ENCODE assay signal across 9 cellular contexts in the genomic region with DNA sequence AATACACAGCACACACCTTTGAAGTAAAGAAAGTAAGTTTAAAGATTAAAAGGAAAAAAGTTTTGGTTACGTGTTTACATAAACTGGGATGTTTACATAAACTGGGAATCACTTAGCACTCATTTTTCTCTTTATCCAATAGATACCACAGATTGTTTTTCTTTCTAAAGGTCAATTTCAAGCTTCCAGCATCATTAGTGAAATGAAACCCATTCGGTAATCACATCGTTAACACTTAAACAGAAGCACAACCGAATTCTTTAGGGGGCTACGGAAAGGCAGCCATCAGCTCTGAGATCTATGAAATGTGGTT. TPM values are rescaled to one million over a fixed set of nuclear protein-coding genes. Genes with fewer than 3 reads are reported as not detected.
DNase-seq lines count a peak whose midpoint lies in the region; FAIRE-seq and TF ChIP-seq lines count a peak whose summit lies in the region.
"Had no signal": no experiment of that assay in that cellular context is flagged by ENCODE, and none has a peak within 500 bp of the region (broad histone marks: within the 10 kb centered on the region; RNA-seq: fewer than 3 reads in every experiment).

No MANE protein-coding gene starts in this region.

- H3K9me3 ChIP-seq in mesenchymal stem cell (ENCODE audit: control insufficient read depth, low read length) = peaks cover 4% of the 10 kb centered on the region
- no peaks in the 10 kb centered on the region for H3K9me3 ChIP-seq in thyroid gland

- H3K4me1 ChIP-seq in mesenchymal stem cell (ENCODE audit: control insufficient read depth, insufficient read depth, low read depth, low read length) = peaks cover 2% of the 10 kb centered on the region
- peaks cover 0 to 5% of the 10 kb centered on the region in 2 donors for H3K4me1 ChIP-seq in thyroid gland

- 13% methylated on average over 5 of the region's 5 CpGs for WGBS in mesenchymal stem cell
- WGBS in thyroid gland, 2 donors = 18% methylated on average over 5 of the region's 5 CpGs

- H2BK15ac ChIP-seq in mesenchymal stem cell (ENCODE audit: low read depth, poor library complexity, severe bottlenecking) = no peak overlapping the region

- peak overlapping the region; percentile 75 for H3K9ac ChIP-seq in mesenchymal stem cell (ENCODE audit: low read length)

- no peak for TF ChIP-seq POLR2A in thyroid gland (IDR thresholded peaks at IDR 0.05)

- CTCF ChIA-PET in activated naive CD4-positive, alpha-beta T cell treated with anti-CD3 and anti-CD28 coated beads for 36 hours (lab: Charles Lee) = interaction anchor here (0.7 to 0.8 kb wide), 2 partner anchors 10 to 248 kb away, joined by 3 read pairs; no protein-coding TSS in a partner anchor

- H3K36me3 Mint-ChIP-seq in activated naive CD4-positive, alpha-beta T cell treated with anti-CD3 and anti-CD28 coated beads for 36 hours (ENCODE audit: low read depth) = no peaks in the 10 kb centered on the region

- peak overlapping the region; percentile 1 for H2AFZ ChIP-seq in mesenchymal stem cell (ENCODE audit: low read depth, low read length)

- peaks cover 26% of the 10 kb centered on the region for H3K27me3 Mint-ChIP-seq in activated naive CD4-positive, alpha-beta T cell treated with anti-CD3 and anti-CD28 coated beads for 36 hours (ENCODE audit: low read depth)

- H3K18ac ChIP-seq in mesenchymal stem cell (ENCODE audit: low read depth in 1 of 2, low read length in 2 of 2) = no peak overlapping the region

- H2AK5ac ChIP-seq in mesenchymal stem cell (ENCODE audit: low read length, severe bottlenecking) = no peak overlapping the region

- FAIRE-seq in GM19239 (lab: Jason Lieb, UNC) = no peak

- H2BK12ac ChIP-seq in mesenchymal stem cell (ENCODE audit: low read length in 2 of 2) = no peak overlapping the region

- no peaks in the 10 kb centered on the region for H3K36me3 ChIP-seq in brain microvascular endothelial cell (replicated peaks)
- H3K36me3 ChIP-seq in mesenchymal stem cell (ENCODE audit: control insufficient read depth in 1 of 2, insufficient read depth in 2 of 2, low read depth in 1 of 2, low read length in 2 of 2) = no peaks in the 10 kb centered on the region
- H3K36me3 ChIP-seq in thyroid gland = no peaks in the 10 kb centered on the region

- in situ Hi-C loops in brain microvascular endothelial cell (cut with HindIII; ENCODE audit: low pct_ligation_motif_present, low sequenced_read_pairs) = no loop called here

- DNase-seq in activated naive CD4-positive, alpha-beta T cell treated with anti-CD3 and anti-CD28 coated beads for 36 hours = no peak
- no peak for DNase-seq in activated naive CD4-positive, alpha-beta T cell treated with anti-CD3 and anti-CD28 coated beads, Interleukin-2, amount 50 U/mL, for 16 hours
- no peak for DNase-seq in brain microvascular endothelial cell
- DNase-seq in mesenchymal stem cell = no peak
- no peak for DNase-seq in thyroid gland
- DNase-seq in NCI-H1048 (lab: John Stamatoyannopoulos, UW) = no peak
- DNase-seq in GM19239 (ENCODE audit: insufficient read length, low spot score) = no peak
- DNase-seq in kidney tubule cell (ENCODE audit: low spot score) = no peak
- DNase-seq: activated CD8-positive, alpha-beta memory T cell treated with anti-CD3 and anti-CD28 coated beads, Interleukin-2, amount 50 U/mL, for 4 hours had no signal

- no peak overlapping the region for H3K23ac ChIP-seq in mesenchymal stem cell (ENCODE audit: low read length in 2 of 2)

- H2BK120ac ChIP-seq in mesenchymal stem cell (ENCODE audit: low read depth, low read length) = no peak overlapping the region

- no peak overlapping the region for H4K8ac ChIP-seq in mesenchymal stem cell (ENCODE audit: low read length)

- intact Hi-C loops in activated naive CD4-positive, alpha-beta T cell treated with anti-CD3 and anti-CD28 coated beads for 36 hours (cut with micrococcal nuclease) = loop anchor here (2.0 to 10.0 kb wide), 4 partner anchors 181 to 387 kb away; a partner anchor contains a TSS
- intact Hi-C loops in thyroid gland (cut with DNase I) = no loop called here

- no peak overlapping the region for H2BK5ac ChIP-seq in mesenchymal stem cell (ENCODE audit: low read depth, low read length, poor library complexity, severe bottlenecking)

- H3K27ac ChIP-seq in brain microvascular endothelial cell (no peak overlapping the region), mesenchymal stem cell (ENCODE audit: low read length, poor library complexity, severe bottlenecking) (peak overlapping the region; percentile 58), thyroid gland (no peak overlapping the region)

- H3K14ac ChIP-seq in mesenchymal stem cell (ENCODE audit: low read length in 2 of 2) = no peak overlapping the region

- no peaks in the 10 kb centered on the region for H3K79me1 ChIP-seq in mesenchymal stem cell (replicated peaks; ENCODE audit: low read length, poor library complexity, severe bottlenecking)

- peak overlapping the region; percentile 68 for H3K4me3 ChIP-seq in brain microvascular endothelial cell (ENCODE audit: low read depth, low read length)
- H3K4me3 ChIP-seq in mesenchymal stem cell (ENCODE audit: insufficient read depth in 1 of 2, low read depth in 1 of 2, low read length in 2 of 2) = peak overlapping the region in 1 of 2 experiments; percentile 86
- H3K4me3 ChIP-seq in thyroid gland (replicated peaks in 1 of 3) = peak overlapping the region; percentile 14 to 50 (median 31)

- H3K4me2 ChIP-seq in mesenchymal stem cell (ENCODE audit: low read length, poor library complexity, severe bottlenecking) = peak overlapping the region; percentile 54

- peak overlapping the region; percentile 82 for H3K4me3 Mint-ChIP-seq in activated naive CD4-positive, alpha-beta T cell treated with anti-CD3 and anti-CD28 coated beads for 36 hours

- no peak overlapping the region for H3K27ac Mint-ChIP-seq in activated naive CD4-positive, alpha-beta T cell treated with anti-CD3 and anti-CD28 coated beads for 36 hours

- peaks cover 10% of the 10 kb centered on the region for H3K4me1 Mint-ChIP-seq in activated naive CD4-positive, alpha-beta T cell treated with anti-CD3 and anti-CD28 coated beads for 36 hours (ENCODE audit: low read depth)

- no peak overlapping the region for H3K4ac ChIP-seq in mesenchymal stem cell (ENCODE audit: low read depth in 1 of 2, low read length in 2 of 2)

- H3K9me3 Mint-ChIP-seq in activated naive CD4-positive, alpha-beta T cell treated with anti-CD3 and anti-CD28 coated beads for 36 hours = no peaks in the 10 kb centered on the region

- no peak overlapping the region for H4K91ac ChIP-seq in mesenchymal stem cell (ENCODE audit: low read length)

- no peaks in the 10 kb centered on the region for H3K27me3 ChIP-seq in brain microvascular endothelial cell (replicated peaks)
- H3K27me3 ChIP-seq in mesenchymal stem cell (ENCODE audit: control insufficient read depth in 1 of 2, insufficient read depth in 1 of 2, low read length in 2 of 2) = peaks cover 0 to 32% of the 10 kb centered on the region in 2 experiments
- H3K27me3 ChIP-seq in thyroid gland = no peaks in the 10 kb centered on the region

- TF ChIP-seq CTCF in brain microvascular endothelial cell (IDR thresholded peaks at IDR 0.05; ENCODE audit: low read depth, low read length, missing control alignments) (no peak), thyroid gland (IDR thresholded peaks at IDR 0.05) (no peak)

RNA-seq across cellular contexts. Expression of a gene that starts 1.1 kb away (rescaled TPM):
- under 1 TPM; 0.22 to 0.55 TPM for total RNA-seq in activated naive CD4-positive, alpha-beta T cell treated with anti-CD3 and anti-CD28 coated beads for 36 hours
- polyA plus RNA-seq in mesenchymal stem cell (2013, experiment 1 of 2) = 0.33 TPM
- 0.42 TPM for polyA plus RNA-seq in mesenchymal stem cell (2013, experiment 2 of 2)
- total RNA-seq in thyroid gland = under 1 TPM in 2 of 4 donors, not detected in 2; 0.11 to 0.50 TPM
